In the genomic region with DNA sequence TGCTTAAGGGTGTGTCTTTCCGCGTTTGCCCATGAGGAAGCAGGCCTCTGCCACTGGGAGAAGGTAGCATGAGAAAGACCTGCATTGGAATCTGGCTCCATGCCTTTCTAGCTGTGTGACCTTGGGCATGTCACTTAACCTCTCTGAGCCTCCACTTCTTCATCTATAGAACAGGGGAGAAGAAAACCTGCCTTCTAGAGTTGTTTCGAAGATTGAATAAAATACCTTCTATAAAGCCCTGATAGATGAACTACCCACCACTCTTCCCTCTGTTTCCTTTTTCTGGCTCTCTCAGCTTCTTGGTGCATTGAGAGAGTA, we compare ENCODE assay signal across 6 cellular contexts. TPM values are rescaled to one million over a fixed set of nuclear protein-coding genes. Genes with fewer than 3 reads are reported as not detected.
"Had no signal": no experiment of that assay in that cellular context is flagged by ENCODE, and none has a peak within 500 bp of the region (broad histone marks: within the 10 kb centered on the region; RNA-seq: fewer than 3 reads in every experiment).

No MANE protein-coding gene starts in this region.

RNA-seq across cellular contexts. Expression of a gene that starts 59.2 kb away (rescaled TPM):
- total RNA-seq: GM23248, H4, H7, HFFc6, HT-29 had no signal
- polyA plus RNA-seq: GM23248, IgD-negative memory B cell had no signal
